2 cellular contexts compared by ENCODE assay signal in the genomic region with DNA sequence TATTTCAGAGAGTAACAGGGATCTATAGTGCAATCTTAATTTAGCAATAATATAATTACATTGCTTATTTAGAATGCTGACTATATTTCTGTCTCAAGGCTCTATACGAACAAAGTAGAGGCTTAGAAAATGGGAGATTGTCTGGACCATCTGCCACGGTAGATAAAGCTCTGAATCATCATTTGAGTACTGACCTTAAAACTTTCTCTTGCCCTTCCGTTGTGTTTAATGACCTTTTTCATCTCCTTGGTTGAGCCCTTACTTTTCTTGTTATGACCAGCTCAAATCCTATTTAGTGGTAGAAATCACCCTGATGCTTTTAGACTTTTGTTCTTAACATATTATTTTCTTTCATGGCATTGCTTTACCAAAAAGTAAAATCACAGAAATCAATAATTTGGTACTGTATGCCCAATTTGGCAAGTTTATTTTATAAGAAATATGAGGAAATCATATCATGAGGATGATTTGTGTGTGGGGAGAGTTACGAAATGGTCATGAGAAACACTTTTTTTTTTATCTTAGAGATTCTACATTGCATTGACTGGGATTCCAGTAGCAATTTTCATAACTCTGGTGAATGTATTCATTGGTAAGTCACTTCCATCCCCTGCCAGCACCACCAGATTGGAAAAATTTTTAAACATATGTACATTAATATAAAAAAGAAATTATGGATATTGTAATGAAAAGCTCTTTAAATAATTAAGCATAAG.
TF ChIP-seq lines count a peak whose summit lies in the region.

No MANE protein-coding gene starts in this region.

TF ChIP-seq in SK-N-SH treated with all-trans-retinoic acid at 6 μM for 48 hours, 23 proteins besides CTCF, POLR2A, EP300 and RAD21:
- TF ChIP-seq GLIS3 (CRISPR knock-in tag; IDR thresholded peaks at IDR 0.05) (no peak), ZNF70 (CRISPR knock-in tag; IDR thresholded peaks at IDR 0.05) (peak; percentile 89), ISL1 (CRISPR knock-in tag; IDR thresholded peaks at IDR 0.05) (peak; percentile 37; the same call in 1 of the 2 replicates)

TF ChIP-seq in endothelial cell of umbilical vein, 7 proteins besides CTCF, POLR2A, EP300 and RAD21:
- TF ChIP-seq, protein P1, sequence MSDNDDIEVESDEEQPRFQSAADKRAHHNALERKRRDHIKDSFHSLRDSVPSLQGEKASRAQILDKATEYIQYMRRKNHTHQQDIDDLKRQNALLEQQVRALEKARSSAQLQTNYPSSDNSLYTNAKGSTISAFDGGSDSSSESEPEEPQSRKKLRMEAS (IDR thresholded peaks at IDR 0.05; ENCODE audit: insufficient read depth, insufficient read length) = no peak
- TF ChIP-seq POLR2AphosphoS5 (IDR thresholded peaks at IDR 0.05; ENCODE audit: insufficient read depth, low read depth, low read length) (no peak), JUN (IDR thresholded peaks at IDR 0.05; ENCODE audit: borderline replicate concordance, insufficient read depth, insufficient read length, low read depth) (peak; percentile 44), GATA2 (IDR thresholded peaks at IDR 0.05; ENCODE audit: insufficient read depth, insufficient read length, low read depth, low read length) (peak; percentile 48), MYC (IDR thresholded peaks at IDR 0.05; ENCODE audit: low read depth, low read length) (no peak), FOS (IDR thresholded peaks at IDR 0.05; ENCODE audit: borderline replicate concordance, insufficient read depth, low read length) (peak; percentile 12)
